28 cellular contexts compared by ENCODE assay signal in genomic region chr2:196316050-196316430, GRCh38.
DNase-seq lines count a peak whose midpoint lies in the region; ATAC-seq, FAIRE-seq and TF ChIP-seq lines count a peak whose summit lies in the region.
"Had no signal": no experiment of that assay in that cellular context is flagged by ENCODE, and none has a peak within 500 bp of the region (broad histone marks: within the 10 kb centered on the region; RNA-seq: fewer than 3 reads in every experiment).

No MANE protein-coding gene starts in this region.

- peak overlapping the region; percentile 68 for H3K4me2 ChIP-seq in A549
- no peak overlapping the region for H3K4me2 ChIP-seq in HepG2 (ENCODE audit: low read depth, low read length)
- no peak overlapping the region for H3K4me2 ChIP-seq in GM23338
- H3K4me2 ChIP-seq: KMS-11 had no signal

- FAIRE-seq in A549 (lab: Jason Lieb, UNC) (no peak), HepG2 (lab: Jason Lieb, UNC) (no peak)
- FAIRE-seq: GM19239, HTR-8/SVneo, small intestine had no signal

- H3F3A ChIP-seq in GM23338 (replicated peaks; ENCODE audit: low read depth), result no peaks in the 10 kb centered on the region

- H3K4me3 ChIP-seq in A549 (no peak overlapping the region; the same call in 2 of the 3 replicates), HUES48 (ENCODE audit: low read depth, low read length) (no peak overlapping the region), mesodermal cell (ENCODE audit: extremely low read depth, insufficient read depth, low read length, poor library complexity, severe bottlenecking) (no peak overlapping the region), ascending aorta (no peak overlapping the region), HepG2 (replicated peaks in 1 of 3; ENCODE audit: insufficient read depth in 1 of 3, low read depth in 2 of 3, low read length in 3 of 3) (no peak overlapping the region), GM23338 (no peak overlapping the region)
- H3K4me3 ChIP-seq: breast epithelium, HAP-1, transverse colon had no signal

- POLR2A ChIA-PET in A549 (lab: Yijun Ruan, JAX), result no interaction called here
- POLR2A ChIA-PET in HepG2 (lab: Yijun Ruan, JAX), result no interaction called here

- H2AFZ ChIP-seq in HepG2 (ENCODE audit: low read length) (no peak overlapping the region), GM23338 (no peak overlapping the region)

- BruUV-seq in HepG2 (replicated peaks; lab: Mats Ljungman, UMichigan), result no TSS peak

- no peaks in the 10 kb centered on the region for H3K9me3 Mint-ChIP-seq in GM23338

- H3K36me3 Mint-ChIP-seq in GM23338 (ENCODE audit: low read depth), result no peaks in the 10 kb centered on the region

- H3K27me3 Mint-ChIP-seq in GM23338 (ENCODE audit: insufficient read depth, low read depth, poor library complexity), result peaks cover 3% of the 10 kb centered on the region

- H3K9ac ChIP-seq in HUES48 (ENCODE audit: low read depth, low read length) (no peak overlapping the region), HepG2 (ENCODE audit: insufficient read depth, low read depth, low read length) (no peak overlapping the region)
- H3K9ac ChIP-seq: KMS-11 had no signal

- H3K4me3 Mint-ChIP-seq in GM23338, result no peak overlapping the region

- TF ChIP-seq CTCF in A549 (IDR thresholded peaks at IDR 0.05), result no peak
- TF ChIP-seq CTCF in ascending aorta (IDR thresholded peaks at IDR 0.05), result no peak
- TF ChIP-seq CTCF in HepG2 (CRISPR knock-in tag; IDR thresholded peaks at IDR 0.05), result no peak
- TF ChIP-seq CTCF in GM23338 (conservative IDR thresholded peaks at IDR 0.05; ENCODE audit: low read depth in 2 of 2), result no peak

- DNase-seq in A549 (ENCODE audit: low read depth in 1 of 2, low spot score in 1 of 2), result peak in 1 of 2 experiments; percentile 20
- peak; percentile 44 for DNase-seq in amniotic stem cell (lab: John Stamatoyannopoulos, UW)
- no peak for DNase-seq in ascending aorta (ENCODE audit: low spot score in 2 of 2)
- no peak for DNase-seq in HepG2 (ENCODE audit: low spot score)
- DNase-seq in GM23338 (ENCODE audit: low spot score), result no peak
- no peak for DNase-seq in ecto neural progenitor cell (ENCODE audit: low spot score)
- DNase-seq: ACHN; activated CD4-positive, alpha-beta T cell treated with anti-CD3 and anti-CD28 coated beads for 4 hours; activated CD8-positive, alpha-beta memory T cell treated with anti-CD3 and anti-CD28 coated beads for 24 hours; activated gamma-delta T cell; BE2C; effector CD4-positive, alpha-beta T cell; erythroblast; GF-D8; MV-4-11; nucleus accumbens; small intestine; stimulated activated CD4-positive, alpha-beta T cell treated with anti-CD3 and anti-CD28 coated beads, Interleukin-2, amount 100 ng/mL, for 24 hours; transverse colon had no signal

- H4K20me1 ChIP-seq in HepG2 (ENCODE audit: insufficient read depth, low read length) (no peaks in the 10 kb centered on the region), GM23338 (replicated peaks; ENCODE audit: insufficient read depth) (no peaks in the 10 kb centered on the region)

- H3K4me1 Mint-ChIP-seq in GM23338, result no peaks in the 10 kb centered on the region

- TF ChIP-seq POLR2A in A549 (IDR thresholded peaks at IDR 0.05; ENCODE audit: low read length), result no peak
- TF ChIP-seq POLR2A in HepG2 (IDR thresholded peaks at IDR 0.05; ENCODE audit: insufficient read depth in 1 of 2, low read depth in 2 of 2, low read length in 2 of 2), result no peak

- ATAC-seq in A549, result peak in 1 of 2 experiments; percentile 41; a peak in 3 of 6 replicates
- no peak for ATAC-seq in HepG2
- ATAC-seq in GM23338, result no peak

- no peaks in the 10 kb centered on the region for H3K27me3 ChIP-seq in HUES48 (ENCODE audit: control insufficient read depth, insufficient read depth, low read length)
- no peaks in the 10 kb centered on the region for H3K27me3 ChIP-seq in ascending aorta
- H3K27me3 ChIP-seq in HepG2 (ENCODE audit: control insufficient read depth in 1 of 2, insufficient read depth in 2 of 2, low read length in 2 of 2), result peaks cover 0 to 16% of the 10 kb centered on the region in 2 experiments; a peak in 2 of 5 replicates
- H3K27me3 ChIP-seq in GM23338 (ENCODE audit: insufficient read depth), result no peaks in the 10 kb centered on the region
- H3K27me3 ChIP-seq: BE2C, breast epithelium, foreskin keratinocyte, transverse colon had no signal

- TF ChIP-seq EP300 in A549 (IDR thresholded peaks at IDR 0.05), result no peak
- no peak for TF ChIP-seq EP300 in HepG2 (IDR thresholded peaks at IDR 0.05; ENCODE audit: low read depth in 2 of 2, low read length in 2 of 2)
- TF ChIP-seq EP300 in HepG2 (CRISPR knock-in tag; IDR thresholded peaks at IDR 0.05; ENCODE audit: borderline replicate concordance), result no peak

- H3K79me2 ChIP-seq in HepG2 (ENCODE audit: insufficient read depth, low read length) (no peaks in the 10 kb centered on the region), GM23338 (replicated peaks; ENCODE audit: insufficient read depth) (no peaks in the 10 kb centered on the region)

- H3K9me2 ChIP-seq in GM23338 (ENCODE audit: insufficient read depth), result no peaks in the 10 kb centered on the region

- intact Hi-C loops in ascending aorta (cut with DNase I) (no loop called here), HepG2 (cut with micrococcal nuclease; ENCODE audit: unreplicated experiment) (no loop called here)

- CTCF ChIA-PET in A549 (lab: Yijun Ruan, JAX), result interaction anchor here (0.6 to 1.4 kb wide), 2 partner anchors 8 to 14 kb away, joined by 3 read pairs; no protein-coding TSS in a partner anchor
- CTCF ChIA-PET in HepG2 (lab: Yijun Ruan, JAX; ENCODE audit: low intra/inter-chr PET ratio, low total read pairs), result no interaction called here

- no peaks in the 10 kb centered on the region for H3K36me3 ChIP-seq in HUES48 (ENCODE audit: control insufficient read depth, insufficient read depth, low read length)
- H3K36me3 ChIP-seq in mesodermal cell (ENCODE audit: control insufficient read depth, insufficient read depth, low read length), result peaks cover 62% of the 10 kb centered on the region
- H3K36me3 ChIP-seq in ascending aorta, result no peaks in the 10 kb centered on the region
- no peaks in the 10 kb centered on the region for H3K36me3 ChIP-seq in HepG2 (replicated peaks in 1 of 2; ENCODE audit: control insufficient read depth in 1 of 2, insufficient read depth in 2 of 2, low read length in 2 of 2)
- no peaks in the 10 kb centered on the region for H3K36me3 ChIP-seq in GM23338 (ENCODE audit: insufficient read depth)
- H3K36me3 ChIP-seq: BE2C, breast epithelium, HAP-1, transverse colon had no signal

- no peaks in the 10 kb centered on the region for H3K9me3 ChIP-seq in A549
- no peaks in the 10 kb centered on the region for H3K9me3 ChIP-seq in HUES48 (ENCODE audit: control insufficient read depth, insufficient read depth, low read length)
- H3K9me3 ChIP-seq in mesodermal cell (ENCODE audit: control insufficient read depth, low read length), result no peaks in the 10 kb centered on the region
- H3K9me3 ChIP-seq in ascending aorta, result no peaks in the 10 kb centered on the region
- H3K9me3 ChIP-seq in HepG2 (ENCODE audit: low read length), result no peaks in the 10 kb centered on the region
- H3K9me3 ChIP-seq: BE2C, breast epithelium, HAP-1, transverse colon had no signal

- 19% methylated on average over 4 of the region's 4 CpGs for WGBS in A549 (ENCODE audit: missing lambda C conversion rate)
- no CpG with 5 or more reads among the region's 4 CpGs for WGBS in mesodermal cell (ENCODE audit: insufficient coverage in 2 of 2), 2 experiments
- 1% methylated on average over 4 of the region's 4 CpGs for WGBS in HepG2 (ENCODE audit: low lambda C conversion rate)

- H3K27ac ChIP-seq in A549 (peak overlapping the region; percentile 37 to 67; a peak in 5 of 6 replicates), HUES48 (ENCODE audit: low read depth, low read length) (peak overlapping the region; percentile 50), mesodermal cell (ENCODE audit: low read depth, low read length, severe bottlenecking) (peak overlapping the region; percentile 52), ascending aorta (no peak overlapping the region), HepG2 (ENCODE audit: extremely low read length, insufficient read depth, low read length) (no peak overlapping the region), GM23338 (ENCODE audit: low read depth) (no peak overlapping the region)
- H3K27ac ChIP-seq: breast epithelium, foreskin keratinocyte, KMS-11, transverse colon, VCaP had no signal

- in situ Hi-C loops in HepG2 (cut with HindIII; ENCODE audit: extremely low pct_ligation_motif_present, low pct_unique_long_range_greater_than_20kb), result no loop called here

- TF ChIP-seq RAD21 in A549 (conservative IDR thresholded peaks at IDR 0.05 in 1 of 2, IDR thresholded peaks at IDR 0.05 in 1 of 2), result no peak
- no peak for TF ChIP-seq RAD21 in HepG2 (CRISPR knock-in tag; IDR thresholded peaks at IDR 0.05)

- H3K4me1 ChIP-seq in A549 (peaks cover 27% of the 10 kb centered on the region), HUES48 (ENCODE audit: control insufficient read depth, insufficient read depth, low read length) (no peaks in the 10 kb centered on the region; the same call in 1 of the 2 replicates), mesodermal cell (ENCODE audit: control insufficient read depth, insufficient read depth, low read length, poor library complexity, severe bottlenecking) (peaks cover 21% of the 10 kb centered on the region), ascending aorta (no peaks in the 10 kb centered on the region), HepG2 (ENCODE audit: insufficient read depth, low read length) (no peaks in the 10 kb centered on the region), GM23338 (ENCODE audit: insufficient read depth) (no peaks in the 10 kb centered on the region)
- H3K4me1 ChIP-seq: BE2C, breast epithelium, foreskin keratinocyte, HAP-1, transverse colon had no signal

- no peak overlapping the region for H3K27ac Mint-ChIP-seq in GM23338

TF ChIP-seq in A549, 52 proteins besides CTCF, POLR2A, EP300 and RAD21 (continues in another document):
- TF ChIP-seq HES2 (IDR thresholded peaks at IDR 0.05), result no peak

TF ChIP-seq in GM23338, 12 proteins besides CTCF, POLR2A, EP300 and RAD21 (continues in another document):
- TF ChIP-seq ZNF114 (CRISPR knock-in tag; IDR thresholded peaks at IDR 0.05), result no peak
- no peak for TF ChIP-seq STAT1 (IDR thresholded peaks at IDR 0.05; ENCODE audit: unreplicated experiment)
- TF ChIP-seq ETS1 (IDR thresholded peaks at IDR 0.05), result no peak
- no peak for TF ChIP-seq JUNB (IDR thresholded peaks at IDR 0.05; ENCODE audit: unreplicated experiment)

Comparison
In these comparisons a context has a peak if more than half of its experiments do, and no peak if none do; other contexts are left out.
1. H3K27ac ChIP-seq: peak in A549 (2 of 2), HUES48 (single experiment) and mesodermal cell (single experiment); none in ascending aorta (0 of 2), HepG2 (single experiment) and GM23338 (single experiment).